In genomic region chr4:69717778-69718177, GRCh38 we compare ENCODE assay signal across 2 cellular contexts.
TF ChIP-seq lines count a peak whose summit lies in the region.

No MANE protein-coding gene starts in this region.

TF ChIP-seq in liver, 16 proteins besides CTCF, POLR2A, EP300 and RAD21:
- TF ChIP-seq EGR1 (IDR thresholded peaks at IDR 0.05; ENCODE audit: low read depth in 2 of 2) (no peak), SP1 (IDR thresholded peaks at IDR 0.05) (no peak), RXRA (IDR thresholded peaks at IDR 0.05) (peak in 1 of 2 donors; percentile 9), MAX (IDR thresholded peaks at IDR 0.05) (no peak), HNF4A (conservative IDR thresholded peaks at IDR 0.05) (peak; percentile 6 to 17), HNF4G (IDR thresholded peaks at IDR 0.05) (no peak), GABPA (IDR thresholded peaks at IDR 0.05 in 1 of 2, conservative IDR thresholded peaks at IDR 0.05 in 1 of 2) (no peak), YY1 (IDR thresholded peaks at IDR 0.05) (peak; percentile 30), FOXA2 (IDR thresholded peaks at IDR 0.05) (no peak), FOXA1 (IDR thresholded peaks at IDR 0.05) (no peak), NR2F2 (IDR thresholded peaks at IDR 0.05) (no peak), JUND (IDR thresholded peaks at IDR 0.05) (no peak), TAF1 (conservative IDR thresholded peaks at IDR 0.05) (no peak), REST (IDR thresholded peaks at IDR 0.05) (no peak)
- TF ChIP-seq, protein P1, sequence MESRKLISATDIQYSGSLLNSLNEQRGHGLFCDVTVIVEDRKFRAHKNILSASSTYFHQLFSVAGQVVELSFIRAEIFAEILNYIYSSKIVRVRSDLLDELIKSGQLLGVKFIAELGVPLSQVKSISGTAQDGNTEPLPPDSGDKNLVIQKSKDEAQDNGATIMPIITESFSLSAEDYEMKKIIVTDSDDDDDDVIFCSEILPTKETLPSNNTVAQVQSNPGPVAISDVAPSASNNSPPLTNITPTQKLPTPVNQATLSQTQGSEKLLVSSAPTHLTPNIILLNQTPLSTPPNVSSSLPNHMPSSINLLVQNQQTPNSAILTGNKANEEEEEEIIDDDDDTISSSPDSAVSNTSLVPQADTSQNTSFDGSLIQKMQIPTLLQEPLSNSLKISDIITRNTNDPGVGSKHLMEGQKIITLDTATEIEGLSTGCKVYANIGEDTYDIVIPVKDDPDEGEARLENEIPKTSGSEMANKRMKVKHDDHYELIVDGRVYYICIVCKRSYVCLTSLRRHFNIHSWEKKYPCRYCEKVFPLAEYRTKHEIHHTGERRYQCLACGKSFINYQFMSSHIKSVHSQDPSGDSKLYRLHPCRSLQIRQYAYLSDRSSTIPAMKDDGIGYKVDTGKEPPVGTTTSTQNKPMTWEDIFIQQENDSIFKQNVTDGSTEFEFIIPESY (IDR thresholded peaks at IDR 0.05): no peak
- TF ChIP-seq, protein P2, sequence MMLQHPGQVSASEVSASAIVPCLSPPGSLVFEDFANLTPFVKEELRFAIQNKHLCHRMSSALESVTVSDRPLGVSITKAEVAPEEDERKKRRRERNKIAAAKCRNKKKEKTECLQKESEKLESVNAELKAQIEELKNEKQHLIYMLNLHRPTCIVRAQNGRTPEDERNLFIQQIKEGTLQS (IDR thresholded peaks at IDR 0.05): no peak

TF ChIP-seq in HepG2, 621 proteins besides CTCF, POLR2A, EP300 and RAD21:
- TF ChIP-seq PAF1 (CRISPR knock-in tag; IDR thresholded peaks at IDR 0.05) (no peak), ZMYM3 (CRISPR knock-in tag; IDR thresholded peaks at IDR 0.05) (no peak), ZNF619 (CRISPR knock-in tag; IDR thresholded peaks at IDR 0.05) (no peak), NONO (IDR thresholded peaks at IDR 0.05) (no peak), NONO (CRISPR knock-in tag; conservative IDR thresholded peaks at IDR 0.05) (no peak), ZBTB34 (CRISPR knock-in tag; IDR thresholded peaks at IDR 0.05) (no peak), FOXA1 (IDR thresholded peaks at IDR 0.05) (no peak), FOXA1 (CRISPR knock-in tag; IDR thresholded peaks at IDR 0.05) (no peak), NR3C1 (CRISPR knock-in tag; IDR thresholded peaks at IDR 0.05) (no peak), HDAC2 (CRISPR knock-in tag; IDR thresholded peaks at IDR 0.05) (no peak), ZNF563 (CRISPR knock-in tag; IDR thresholded peaks at IDR 0.05) (no peak), MED13 (CRISPR knock-in tag; IDR thresholded peaks at IDR 0.05) (no peak), TBX2 (CRISPR knock-in tag; IDR thresholded peaks at IDR 0.05; ENCODE audit: borderline replicate concordance) (no peak), HMGA1 (CRISPR knock-in tag; conservative IDR thresholded peaks at IDR 0.05) (no peak), DZIP1 (CRISPR knock-in tag; IDR thresholded peaks at IDR 0.05) (no peak), ZZZ3 (CRISPR knock-in tag; IDR thresholded peaks at IDR 0.05; ENCODE audit: borderline replicate concordance) (no peak), ZNF674 (CRISPR knock-in tag; IDR thresholded peaks at IDR 0.05; ENCODE audit: low read depth) (no peak)
- TF ChIP-seq, protein P3, sequence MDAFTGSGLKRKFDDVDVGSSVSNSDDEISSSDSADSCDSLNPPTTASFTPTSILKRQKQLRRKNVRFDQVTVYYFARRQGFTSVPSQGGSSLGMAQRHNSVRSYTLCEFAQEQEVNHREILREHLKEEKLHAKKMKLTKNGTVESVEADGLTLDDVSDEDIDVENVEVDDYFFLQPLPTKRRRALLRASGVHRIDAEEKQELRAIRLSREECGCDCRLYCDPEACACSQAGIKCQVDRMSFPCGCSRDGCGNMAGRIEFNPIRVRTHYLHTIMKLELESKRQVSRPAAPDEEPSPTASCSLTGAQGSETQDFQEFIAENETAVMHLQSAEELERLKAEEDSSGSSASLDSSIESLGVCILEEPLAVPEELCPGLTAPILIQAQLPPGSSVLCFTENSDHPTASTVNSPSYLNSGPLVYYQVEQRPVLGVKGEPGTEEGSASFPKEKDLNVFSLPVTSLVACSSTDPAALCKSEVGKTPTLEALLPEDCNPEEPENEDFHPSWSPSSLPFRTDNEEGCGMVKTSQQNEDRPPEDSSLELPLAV (CRISPR knock-in tag; conservative IDR thresholded peaks at IDR 0.05; ENCODE audit: low read depth): no peak
- TF ChIP-seq, protein P4, sequence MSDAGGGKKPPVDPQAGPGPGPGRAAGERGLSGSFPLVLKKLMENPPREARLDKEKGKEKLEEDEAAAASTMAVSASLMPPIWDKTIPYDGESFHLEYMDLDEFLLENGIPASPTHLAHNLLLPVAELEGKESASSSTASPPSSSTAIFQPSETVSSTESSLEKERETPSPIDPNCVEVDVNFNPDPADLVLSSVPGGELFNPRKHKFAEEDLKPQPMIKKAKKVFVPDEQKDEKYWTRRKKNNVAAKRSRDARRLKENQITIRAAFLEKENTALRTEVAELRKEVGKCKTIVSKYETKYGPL (CRISPR knock-in tag; IDR thresholded peaks at IDR 0.05): no peak
- TF ChIP-seq, protein P5, sequence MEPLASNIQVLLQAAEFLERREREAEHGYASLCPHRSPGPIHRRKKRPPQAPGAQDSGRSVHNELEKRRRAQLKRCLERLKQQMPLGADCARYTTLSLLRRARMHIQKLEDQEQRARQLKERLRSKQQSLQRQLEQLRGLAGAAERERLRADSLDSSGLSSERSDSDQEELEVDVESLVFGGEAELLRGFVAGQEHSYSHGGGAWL (CRISPR knock-in tag; IDR thresholded peaks at IDR 0.05): no peak
